In the genomic region with DNA sequence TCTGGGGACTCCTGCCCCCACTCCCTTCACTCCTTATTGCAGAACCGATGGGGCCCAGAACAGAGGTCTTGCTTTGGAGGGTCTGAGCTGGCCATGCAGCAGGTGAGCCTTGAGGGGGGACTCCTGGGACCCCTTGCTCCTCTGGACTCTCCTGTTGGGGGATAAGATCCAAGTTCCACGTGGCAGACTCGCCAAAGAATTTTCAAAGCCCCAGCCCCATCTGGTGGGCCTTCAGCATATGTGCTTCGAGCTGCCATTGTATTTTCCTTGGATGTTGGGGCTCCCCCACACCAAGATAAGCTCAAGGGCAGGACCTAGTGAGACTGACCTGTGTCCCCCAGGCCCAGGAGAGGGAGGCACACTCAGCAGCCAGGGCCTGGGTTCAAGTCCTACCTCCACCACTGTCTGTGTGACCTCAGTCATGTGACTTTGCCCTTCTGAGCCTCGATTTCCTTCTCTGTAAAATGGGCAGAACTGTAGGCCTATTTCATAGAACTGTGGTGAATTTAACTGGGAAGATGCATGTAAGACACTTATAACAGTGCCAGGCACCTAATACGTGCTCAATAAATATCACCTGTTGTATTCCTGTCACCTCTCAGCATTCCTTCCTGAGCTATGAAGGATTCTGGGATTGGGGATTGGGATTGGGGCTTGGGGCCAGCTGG, we compare ENCODE assay signal across 21 cellular contexts.
DNase-seq lines count a peak whose midpoint lies in the region; FAIRE-seq and TF ChIP-seq lines count a peak whose summit lies in the region.
"Had no signal": no experiment of that assay in that cellular context is flagged by ENCODE, and none has a peak within 500 bp of the region (broad histone marks: within the 10 kb centered on the region; RNA-seq: fewer than 3 reads in every experiment).

No MANE protein-coding gene starts in this region.

- in situ Hi-C loops in GM13977 (cut with MboI; ENCODE audit: low pct_unique_long_range_greater_than_20kb, low sequenced_read_pairs, unreplicated experiment): no loop called here

- H3K9me3 ChIP-seq in BLaER1: no peaks in the 10 kb centered on the region
- no peaks in the 10 kb centered on the region for H3K9me3 ChIP-seq in HEK293 (ENCODE audit: control insufficient read depth, insufficient read depth, low read depth, low read length)
- H3K9me3 ChIP-seq in sigmoid colon: no peaks in the 10 kb centered on the region
- H3K9me3 ChIP-seq: SJCRH30 had no signal

- H3K27me3 ChIP-seq in BLaER1 (no peaks in the 10 kb centered on the region), sigmoid colon (peaks cover 0 to 3% (median 0%) of the 10 kb centered on the region in 3 donors)
- H3K27me3 ChIP-seq: SJCRH30 had no signal

- no peaks in the 10 kb centered on the region for H3K36me3 ChIP-seq in BLaER1
- H3K36me3 ChIP-seq in HEK293 (ENCODE audit: control insufficient read depth in 2 of 2, insufficient read depth in 1 of 2, low read length in 2 of 2): no peaks in the 10 kb centered on the region
- H3K36me3 ChIP-seq in sigmoid colon: no peaks in the 10 kb centered on the region
- H3K36me3 ChIP-seq: SJCRH30 had no signal

- intact Hi-C loops in dendritic cell treated with granulocyte-macrophage colony-stimulating factor and Interleukin-4, amounts not matched to agents 40 ng/mL and 50 ng/mL, for 4 days (cut with micrococcal nuclease): no loop called here
- intact Hi-C loops in sigmoid colon (cut with DNase I): no loop called here

- H3K4me1 Mint-ChIP-seq in dendritic cell treated with granulocyte-macrophage colony-stimulating factor and Interleukin-4, amounts not matched to agents 40 ng/mL and 50 ng/mL, for 4 days (ENCODE audit: low read depth): peaks cover 62% of the 10 kb centered on the region

- TF ChIP-seq CTCF in HEK293 (tag by site-specific recombination; IDR thresholded peaks at IDR 0.05): no peak
- TF ChIP-seq CTCF in sigmoid colon (IDR thresholded peaks at IDR 0.05): no peak
- TF ChIP-seq CTCF in GM13977 (IDR thresholded peaks at IDR 0.05; ENCODE audit: extremely low read depth, insufficient read depth, missing control alignments): no peak

- H3K4me3 Mint-ChIP-seq in dendritic cell treated with granulocyte-macrophage colony-stimulating factor and Interleukin-4, amounts not matched to agents 40 ng/mL and 50 ng/mL, for 4 days: peak overlapping the region; percentile 17
- H3K4me3 Mint-ChIP-seq: CD4-positive, alpha-beta T cell had no signal

- H3K27ac ChIP-seq in BLaER1: 0 out of 2 replicates have a peak overlapping the region, but pooled peaks have one; percentile 88
- no peak overlapping the region for H3K27ac ChIP-seq in HEK293 (ENCODE audit: extremely low read depth, low read depth, low read length)
- no peak overlapping the region for H3K27ac ChIP-seq in sigmoid colon
- H3K27ac ChIP-seq: RWPE1, SJCRH30 had no signal

- no peak overlapping the region for H3K9ac ChIP-seq in BLaER1

- DNase-seq in sigmoid colon: peak; percentile 34
- no peak for DNase-seq in HTR-8/SVneo (ENCODE audit: insufficient read length, low spot score)
- DNase-seq in glomerular visceral epithelial cell (ENCODE audit: extremely low spot score): no peak
- DNase-seq in GM13977 (ENCODE audit: low spot score): no peak
- DNase-seq: AML-193; Calu3; CD4-positive, alpha-beta T cell; GDM1; IMR-90; NCI-H1105 treated with DMSO at 0.1 percent for 48 hours; NCI-H187 treated with DMSO at 0.1 percent for 48 hours; NCI-H2171; NCI-H446; NCI-H69; PC-3; SJCRH30 had no signal

- H3K27ac Mint-ChIP-seq in dendritic cell treated with granulocyte-macrophage colony-stimulating factor and Interleukin-4, amounts not matched to agents 40 ng/mL and 50 ng/mL, for 4 days: peak overlapping the region; percentile 95
- H3K27ac Mint-ChIP-seq: CD4-positive, alpha-beta T cell had no signal

- no peak for FAIRE-seq in HTR-8/SVneo (lab: Jason Lieb, UNC)
- FAIRE-seq: GM12891 had no signal

- POLR2A ChIA-PET in HEK293 (lab: Yijun Ruan, JAX): interaction anchor here (1.8 kb wide), 1 partner anchor 115 kb away, joined by 3 read pairs; a partner anchor contains a TSS

- CTCF ChIA-PET in HEK293 (lab: Yijun Ruan, JAX): interaction anchor here (0.6 to 2.3 kb wide), 5 partner anchors 19 to 278 kb away, joined by 3 to 8 read pairs (median 3); no protein-coding TSS in a partner anchor

- H3K4me3 ChIP-seq in BLaER1: no peak overlapping the region
- H3K4me3 ChIP-seq in HEK293 (ENCODE audit: low read depth, low read length): no peak overlapping the region
- no peak overlapping the region for H3K4me3 ChIP-seq in sigmoid colon
- H3K4me3 ChIP-seq: SJCRH30 had no signal

- TF ChIP-seq POLR2A in sigmoid colon (IDR thresholded peaks at IDR 0.05): no peak

- TF ChIP-seq EP300 in sigmoid colon (IDR thresholded peaks at IDR 0.05): no peak

- H3K27me3 Mint-ChIP-seq in dendritic cell treated with granulocyte-macrophage colony-stimulating factor and Interleukin-4, amounts not matched to agents 40 ng/mL and 50 ng/mL, for 4 days: peaks cover 12% of the 10 kb centered on the region

- H3K4me2 ChIP-seq in BLaER1: peak overlapping the region; percentile 9

- no peaks in the 10 kb centered on the region for H4K20me1 ChIP-seq in BLaER1

- no peaks in the 10 kb centered on the region for H3K36me3 Mint-ChIP-seq in dendritic cell treated with granulocyte-macrophage colony-stimulating factor and Interleukin-4, amounts not matched to agents 40 ng/mL and 50 ng/mL, for 4 days (ENCODE audit: low read depth)

- 85 to 91% methylated on average over 6 of the region's 6 CpGs for WGBS in sigmoid colon, 2 donors

- H3K4me1 ChIP-seq in BLaER1: peaks cover 53% of the 10 kb centered on the region
- no peaks in the 10 kb centered on the region for H3K4me1 ChIP-seq in HEK293 (ENCODE audit: control insufficient read depth, insufficient read depth, low read length)
- H3K4me1 ChIP-seq in sigmoid colon: no peaks in the 10 kb centered on the region
- H3K4me1 ChIP-seq: SJCRH30 had no signal

- H3K9me3 Mint-ChIP-seq in dendritic cell treated with granulocyte-macrophage colony-stimulating factor and Interleukin-4, amounts not matched to agents 40 ng/mL and 50 ng/mL, for 4 days: no peaks in the 10 kb centered on the region
- H3K9me3 Mint-ChIP-seq: CD4-positive, alpha-beta T cell had no signal

TF ChIP-seq in HEK293, 187 proteins besides CTCF, POLR2A, EP300 and RAD21:
- TF ChIP-seq ZNF664 (tag by site-specific recombination; IDR thresholded peaks at IDR 0.05) (peak; percentile 81), SCRT2 (tag by site-specific recombination; IDR thresholded peaks at IDR 0.05) (peak; percentile 31), ZNF155 (tag by site-specific recombination; IDR thresholded peaks at IDR 0.05) (no peak)
- TF ChIP-seq, protein P1, sequence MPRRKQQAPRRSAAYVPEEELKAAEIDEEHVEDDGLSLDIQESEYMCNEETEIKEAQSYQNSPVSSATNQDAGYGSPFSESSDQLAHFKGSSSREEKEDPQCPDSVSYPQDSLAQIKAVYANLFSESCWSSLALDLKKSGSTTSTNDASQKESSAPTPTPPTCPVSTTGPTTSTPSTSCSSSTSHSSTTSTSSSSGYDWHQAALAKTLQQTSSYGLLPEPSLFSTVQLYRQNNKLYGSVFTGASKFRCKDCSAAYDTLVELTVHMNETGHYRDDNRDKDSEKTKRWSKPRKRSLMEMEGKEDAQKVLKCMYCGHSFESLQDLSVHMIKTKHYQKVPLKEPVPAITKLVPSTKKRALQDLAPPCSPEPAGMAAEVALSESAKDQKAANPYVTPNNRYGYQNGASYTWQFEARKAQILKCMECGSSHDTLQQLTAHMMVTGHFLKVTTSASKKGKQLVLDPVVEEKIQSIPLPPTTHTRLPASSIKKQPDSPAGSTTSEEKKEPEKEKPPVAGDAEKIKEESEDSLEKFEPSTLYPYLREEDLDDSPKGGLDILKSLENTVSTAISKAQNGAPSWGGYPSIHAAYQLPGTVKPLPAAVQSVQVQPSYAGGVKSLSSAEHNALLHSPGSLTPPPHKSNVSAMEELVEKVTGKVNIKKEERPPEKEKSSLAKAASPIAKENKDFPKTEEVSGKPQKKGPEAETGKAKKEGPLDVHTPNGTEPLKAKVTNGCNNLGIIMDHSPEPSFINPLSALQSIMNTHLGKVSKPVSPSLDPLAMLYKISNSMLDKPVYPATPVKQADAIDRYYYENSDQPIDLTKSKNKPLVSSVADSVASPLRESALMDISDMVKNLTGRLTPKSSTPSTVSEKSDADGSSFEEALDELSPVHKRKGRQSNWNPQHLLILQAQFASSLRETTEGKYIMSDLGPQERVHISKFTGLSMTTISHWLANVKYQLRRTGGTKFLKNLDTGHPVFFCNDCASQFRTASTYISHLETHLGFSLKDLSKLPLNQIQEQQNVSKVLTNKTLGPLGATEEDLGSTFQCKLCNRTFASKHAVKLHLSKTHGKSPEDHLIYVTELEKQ (tag by site-specific recombination; IDR thresholded peaks at IDR 0.05; ENCODE audit: borderline replicate concordance): no peak
- TF ChIP-seq, protein P2, sequence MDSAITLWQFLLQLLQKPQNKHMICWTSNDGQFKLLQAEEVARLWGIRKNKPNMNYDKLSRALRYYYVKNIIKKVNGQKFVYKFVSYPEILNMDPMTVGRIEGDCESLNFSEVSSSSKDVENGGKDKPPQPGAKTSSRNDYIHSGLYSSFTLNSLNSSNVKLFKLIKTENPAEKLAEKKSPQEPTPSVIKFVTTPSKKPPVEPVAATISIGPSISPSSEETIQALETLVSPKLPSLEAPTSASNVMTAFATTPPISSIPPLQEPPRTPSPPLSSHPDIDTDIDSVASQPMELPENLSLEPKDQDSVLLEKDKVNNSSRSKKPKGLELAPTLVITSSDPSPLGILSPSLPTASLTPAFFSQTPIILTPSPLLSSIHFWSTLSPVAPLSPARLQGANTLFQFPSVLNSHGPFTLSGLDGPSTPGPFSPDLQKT (IDR thresholded peaks at IDR 0.05; ENCODE audit: borderline replicate concordance, low read depth, low read length): no peak
